8 cellular contexts compared by ENCODE assay signal in the genomic region with DNA sequence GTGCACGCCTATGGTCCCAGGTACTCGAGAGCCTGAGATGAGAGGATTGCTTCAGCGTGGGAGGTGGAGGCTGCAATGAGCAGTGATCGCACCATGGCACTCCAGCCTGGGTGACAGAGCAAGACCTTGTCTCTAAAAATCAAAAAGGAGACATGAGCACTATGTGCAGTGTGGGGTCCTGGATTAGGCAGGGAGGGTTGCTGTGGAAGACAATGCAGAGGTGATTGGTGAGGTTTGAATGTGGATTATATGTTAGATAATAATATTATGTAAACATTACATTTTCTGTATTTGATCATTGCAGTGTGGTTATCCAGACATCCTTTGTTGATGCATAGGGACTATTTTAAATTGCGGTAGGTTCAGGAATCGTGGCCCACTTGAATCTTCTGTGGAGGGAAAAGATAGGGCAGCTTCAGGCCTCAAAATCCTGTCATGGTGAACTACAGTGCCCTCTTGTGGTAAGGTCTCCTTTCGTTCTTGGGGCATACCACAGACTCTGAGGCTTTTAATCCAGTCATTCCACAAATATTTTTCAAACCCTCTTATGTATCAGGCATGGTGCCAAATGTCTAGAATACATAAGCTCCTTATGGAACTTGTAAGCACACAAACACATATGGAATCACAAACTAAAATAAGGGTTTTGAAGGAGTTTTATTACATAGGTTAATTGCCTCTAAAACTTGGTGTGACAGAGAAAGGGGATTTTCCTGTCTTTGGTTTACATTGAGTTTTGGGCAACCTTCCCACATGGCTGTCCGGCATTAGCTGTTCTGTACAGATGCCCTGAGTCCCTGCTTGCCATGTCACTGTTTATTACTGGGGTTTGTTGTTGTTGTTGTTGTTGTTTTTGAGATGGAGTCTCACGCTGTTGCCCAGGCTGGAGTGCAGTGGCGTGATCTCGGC. TPM values are rescaled to one million over a fixed set of nuclear protein-coding genes. Genes with fewer than 3 reads are reported as not detected.
A peak's percentile ranks its signal among the peaks of the same experiment; 100 is the strongest.
DNase-seq lines count a peak whose midpoint lies in the region; ATAC-seq and TF ChIP-seq lines count a peak whose summit lies in the region.

No MANE protein-coding gene starts in this region.

- no peaks in the 10 kb centered on the region for H4K20me1 ChIP-seq in Loucy (ENCODE audit: insufficient read depth, low read length, poor library complexity, severe bottlenecking)

- no peak overlapping the region for H3K27ac ChIP-seq in heart right ventricle

- H3K4me3 Mint-ChIP-seq in Calu3 (ENCODE audit: low read depth, unreplicated experiment): no peak overlapping the region

- no peaks in the 10 kb centered on the region for H3K27me3 Mint-ChIP-seq in Calu3 (ENCODE audit: unreplicated experiment)

- H3K9me3 Mint-ChIP-seq in Calu3 (ENCODE audit: low read depth, unreplicated experiment): no peaks in the 10 kb centered on the region

- H3K9me3 ChIP-seq in Loucy (ENCODE audit: insufficient read depth, low read depth, low read length) (no peaks in the 10 kb centered on the region), heart right ventricle (no peaks in the 10 kb centered on the region)

- H3K4me2 ChIP-seq in Loucy (ENCODE audit: low read depth, low read length, poor library complexity, severe bottlenecking): no peak overlapping the region

- 64 to 66% methylated on average over 11 of the region's 11 CpGs for WGBS in heart right ventricle, 2 donors

- peaks cover 29% of the 10 kb centered on the region for H3K4me1 Mint-ChIP-seq in Calu3 (ENCODE audit: low read depth, unreplicated experiment)

- no TSS peak for BruUV-seq in Calu3 (replicated peaks; lab: Mats Ljungman, UMichigan)

- H3K4me1 ChIP-seq in Loucy (ENCODE audit: insufficient read depth, low read length, poor library complexity, severe bottlenecking) (no peaks in the 10 kb centered on the region), heart right ventricle (peaks cover 0 to 43% (median 11%) of the 10 kb centered on the region in 9 donors)

- DNase-seq in Calu3 (peak; percentile 76), GM20000 (ENCODE audit: low spot score) (peak; percentile 69), SHP77 treated with DMSO at 0.1 percent for 48 hours (lab: John Stamatoyannopoulos, UW) (peak; percentile 35), heart right ventricle (peak in 1 of 2 donors; percentile 71), sciatic nerve (ENCODE audit: low spot score) (no peak), cortex of kidney (lab: John Stamatoyannopoulos, UW) (no peak)
- DNase-seq in activated naive CD8-positive, alpha-beta T cell treated with anti-CD3 and anti-CD28 coated beads, Interleukin-2, amount 50 U/mL, for 16 hours (ENCODE audit: low read depth, low spot score): peak; percentile 16

- intact Hi-C loops in Calu3 (cut with micrococcal nuclease; ENCODE audit: unreplicated experiment) (loop anchor here (1.0 to 10.0 kb wide), 2 partner anchors 125 to 289 kb away; no protein-coding TSS in a partner anchor), heart right ventricle (cut with DNase I) (loop anchor here (1.0 to 10.0 kb wide), 8 partner anchors 37 to 529 kb away; a partner anchor contains a TSS), sciatic nerve (cut with DNase I) (loop anchor here (5.0 kb wide), 1 partner anchor 122 kb away; no protein-coding TSS in a partner anchor)

- CTCF ChIA-PET in Calu3 (lab: Charles Lee): interaction anchor here (0.6 to 1.8 kb wide), 5 partner anchors 10 to 126 kb away, joined by 3 to 12 read pairs (median 5); no protein-coding TSS in a partner anchor

- no peak overlapping the region for H3K27ac Mint-ChIP-seq in Calu3 (ENCODE audit: unreplicated experiment)

- no peak overlapping the region for H3K9ac ChIP-seq in Loucy (ENCODE audit: low read depth, low read length, poor library complexity, severe bottlenecking)

- ATAC-seq in heart right ventricle: peak; percentile 61 to 87 (median 80)
- peak; percentile 68 for ATAC-seq in sciatic nerve

- H3K36me3 Mint-ChIP-seq in Calu3 (ENCODE audit: insufficient read depth, unreplicated experiment): peaks cover 8% of the 10 kb centered on the region

- H3K4me3 ChIP-seq in Loucy (ENCODE audit: low read length, poor library complexity, severe bottlenecking) (no peak overlapping the region), heart right ventricle (no peak overlapping the region)

- no peak overlapping the region for H2AFZ ChIP-seq in Loucy (ENCODE audit: low read length)

- TF ChIP-seq CTCF in Calu3 (IDR thresholded peaks at IDR 0.05; ENCODE audit: unreplicated experiment) (peak; percentile 47), GM20000 (IDR thresholded peaks at IDR 0.05; ENCODE audit: extremely low read depth, missing control alignments) (peak; percentile 43), Loucy (conservative IDR thresholded peaks at IDR 0.05; ENCODE audit: low read length) (peak; percentile 83), heart right ventricle (IDR thresholded peaks at IDR 0.05) (peak; percentile 55 to 90 (median 85))

- no peaks in the 10 kb centered on the region for H3K79me2 ChIP-seq in Loucy (ENCODE audit: insufficient read depth, low read length)

- peaks cover 8% of the 10 kb centered on the region for H3K27me3 ChIP-seq in Loucy (ENCODE audit: insufficient read depth, low read length, poor library complexity, severe bottlenecking)
- no peaks in the 10 kb centered on the region for H3K27me3 ChIP-seq in heart right ventricle

- no peaks in the 10 kb centered on the region for H3F3A ChIP-seq in Loucy (ENCODE audit: low read depth)

- H3K36me3 ChIP-seq in Loucy (ENCODE audit: insufficient read depth, low read length): no peaks in the 10 kb centered on the region
- H3K36me3 ChIP-seq in heart right ventricle: peaks cover 0 to 65% (median 11%) of the 10 kb centered on the region in 9 donors

- H3K9me2 ChIP-seq in Loucy (replicated peaks; ENCODE audit: low read depth, low read length): no peaks in the 10 kb centered on the region

RNA-seq across cellular contexts. Expression of a gene that starts 37.7 kb away (rescaled TPM):
- 13.4 and 16.7 TPM in 2 replicates for total RNA-seq in Calu3 (2022)
- total RNA-seq in heart right ventricle: 100 to 1,000 TPM; 120 to 349 (median 186) TPM
- polyA plus RNA-seq in heart right ventricle: 10 to 100 TPM; 71.0 to 83.2 TPM
- 36.7 TPM for total RNA-seq in sciatic nerve

Comparison
In these comparisons a context has a peak if more than half of its experiments do, and no peak if none do; other contexts are left out.
1. DNase-seq: peak in Calu3 (single experiment), GM20000 (single experiment), SHP77 treated with DMSO at 0.1 percent for 48 hours (single experiment) and activated naive CD8-positive, alpha-beta T cell treated with anti-CD3 and anti-CD28 coated beads, Interleukin-2, amount 50 U/mL, for 16 hours (single experiment); none in sciatic nerve (single experiment) and cortex of kidney (single experiment).
2. Peak in every context shown above with its lines, with median percentiles within 50 percentile points of each other: CTCF ChIP-seq.